8 cellular contexts compared by ENCODE assay signal in the genomic region with DNA sequence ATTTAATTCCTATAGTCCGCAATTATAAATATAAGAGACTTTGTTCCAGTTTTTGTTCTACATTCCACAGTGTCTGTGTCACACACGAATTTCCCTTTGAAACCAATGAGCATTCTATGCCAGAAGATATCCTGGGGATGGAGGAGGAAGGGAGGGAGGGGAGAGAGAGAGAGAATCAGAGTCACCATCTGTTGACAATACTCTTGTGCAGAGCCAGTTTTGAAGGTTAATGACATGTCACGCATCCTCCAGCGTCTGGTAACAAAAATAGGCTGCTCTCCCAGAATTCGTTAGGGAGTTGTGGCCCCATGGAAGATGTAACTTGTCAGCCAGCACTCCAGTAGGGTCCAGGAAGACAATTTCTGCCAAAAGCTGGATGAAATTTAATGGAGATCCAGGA.
DNase-seq lines count a peak whose midpoint lies in the region; ATAC-seq, FAIRE-seq and TF ChIP-seq lines count a peak whose summit lies in the region.

No MANE protein-coding gene starts in this region.

- H4K8ac ChIP-seq in H9 (replicated peaks; ENCODE audit: insufficient read length, low read depth, low read length), result no peak overlapping the region

- intact Hi-C loops in Calu3 (cut with micrococcal nuclease; ENCODE audit: unreplicated experiment), result loop anchor here (5.0 kb wide), 2 partner anchors 252 to 297 kb away; no protein-coding TSS in a partner anchor

- no peak overlapping the region for H2BK20ac ChIP-seq in H9 (ENCODE audit: low read depth, low read length, poor library complexity, severe bottlenecking)

- no peak overlapping the region for H2AK5ac ChIP-seq in H9 (ENCODE audit: insufficient read length, low read length)

- H3K4ac ChIP-seq in H9 (ENCODE audit: low read depth, low read length), result no peak overlapping the region

- H3T11ph ChIP-seq in H9 (ENCODE audit: low read length), result no peak overlapping the region

- no CpG with 5 or more reads among the region's 5 CpGs for WGBS in H9 (ENCODE audit: extremely low coverage, insufficient read length, low lambda C conversion rate)

- H3K27me3 Mint-ChIP-seq in Calu3 (ENCODE audit: unreplicated experiment) (no peaks in the 10 kb centered on the region), H9 (ENCODE audit: low read depth) (peaks cover 5% of the 10 kb centered on the region)

- H3K79me2 ChIP-seq in H9 (ENCODE audit: insufficient read depth, low read length), result no peaks in the 10 kb centered on the region

- TF ChIP-seq CTCF in Calu3 (IDR thresholded peaks at IDR 0.05; ENCODE audit: unreplicated experiment) (no peak), H9 (conservative IDR thresholded peaks at IDR 0.05) (no peak)

- H2BK15ac ChIP-seq in H9 (ENCODE audit: low read depth, low read length), result no peak overlapping the region

- H3K4me1 ChIP-seq in H9 (ENCODE audit: insufficient read depth, low read length), result peaks cover 10% of the 10 kb centered on the region; the same call in 1 of the 2 replicates

- CTCF ChIA-PET in Calu3 (lab: Charles Lee), result interaction anchor here (1.1 to 1.3 kb wide), 4 partner anchors 12 to 66 kb away, joined by 3 to 4 read pairs (median 4); no protein-coding TSS in a partner anchor

- H3K9ac ChIP-seq in H9 (ENCODE audit: extremely low read depth, insufficient read length, low read length), result no peak overlapping the region

- no peak overlapping the region for H4K91ac ChIP-seq in H9 (ENCODE audit: insufficient read length, low read depth, low read length)

- H3K9me3 Mint-ChIP-seq in Calu3 (ENCODE audit: low read depth, unreplicated experiment) (no peaks in the 10 kb centered on the region), H9 (no peaks in the 10 kb centered on the region; a peak in 1 of 5 replicates)
- H3K9me3 Mint-ChIP-seq in activated naive CD4-positive, alpha-beta T cell treated with anti-CD3 and anti-CD28 coated beads, Interleukin-2, amount 50 U/mL, for 72 hours, result peaks cover 3 to 14% of the 10 kb centered on the region in 2 donors

- peak; percentile 22 for DNase-seq in Calu3
- DNase-seq in NCI-H2227 (lab: John Stamatoyannopoulos, UW; ENCODE audit: unreplicated experiment), result peak; percentile 79
- DNase-seq in dedifferentiated amniotic fluid mesenchymal stem cell (ENCODE audit: extremely low spot score), result peak; percentile 81
- DNase-seq in myocyte (ENCODE audit: low read depth), result peak; percentile 97
- no peak for DNase-seq in GM19239 (ENCODE audit: insufficient read length, low spot score)
- DNase-seq in activated naive CD4-positive, alpha-beta T cell treated with anti-CD3 and anti-CD28 coated beads, Interleukin-2, amount 50 U/mL, for 72 hours (ENCODE audit: low spot score in 2 of 2), result no peak
- no peak for DNase-seq in ureter (ENCODE audit: low spot score)
- no peak for DNase-seq in H9

- H3K23me2 ChIP-seq in H9 (ENCODE audit: insufficient read length, low read depth, low read length, poor library complexity, severe bottlenecking), result no peaks in the 10 kb centered on the region

- H3K14ac ChIP-seq in H9 (ENCODE audit: insufficient read depth, low read length), result no peak overlapping the region

- no peak for FAIRE-seq in GM19239 (lab: Jason Lieb, UNC)

- no peak overlapping the region for H3K4me2 ChIP-seq in H9 (ENCODE audit: insufficient read depth, insufficient read length, low read length)

- no peak overlapping the region for H3K56ac ChIP-seq in H9 (ENCODE audit: insufficient read length, low read depth, low read length)

- H3K36me3 Mint-ChIP-seq in Calu3 (ENCODE audit: insufficient read depth, unreplicated experiment) (peaks cover 15% of the 10 kb centered on the region), H9 (ENCODE audit: insufficient read depth in 1 of 3, low read depth in 3 of 3) (no peaks in the 10 kb centered on the region; a peak in 2 of 7 replicates)
- peaks cover 4 to 13% of the 10 kb centered on the region in 2 donors for H3K36me3 Mint-ChIP-seq in activated naive CD4-positive, alpha-beta T cell treated with anti-CD3 and anti-CD28 coated beads, Interleukin-2, amount 50 U/mL, for 72 hours

- no peaks in the 10 kb centered on the region for H3K27me3 ChIP-seq in H9 (ENCODE audit: insufficient read depth, low read length)

- H3K9me3 ChIP-seq in H9 (ENCODE audit: control insufficient read depth, low read depth, low read length), result no peaks in the 10 kb centered on the region

- H3K4me1 Mint-ChIP-seq in Calu3 (ENCODE audit: low read depth, unreplicated experiment), result peaks cover 67% of the 10 kb centered on the region
- peaks cover 51 to 52% of the 10 kb centered on the region in 2 experiments for H3K4me1 Mint-ChIP-seq in H9

- H2BK5ac ChIP-seq in H9 (ENCODE audit: insufficient read length, low read length), result no peak overlapping the region

- no peak overlapping the region for H2BK12ac ChIP-seq in H9 (ENCODE audit: insufficient read length, low read depth, low read length)

- H3K27ac Mint-ChIP-seq in Calu3 (ENCODE audit: unreplicated experiment), result peak overlapping the region; percentile 76
- H3K27ac Mint-ChIP-seq in activated naive CD4-positive, alpha-beta T cell treated with anti-CD3 and anti-CD28 coated beads, Interleukin-2, amount 50 U/mL, for 72 hours, result no peak overlapping the region
- 0 out of 7 replicates have a peak overlapping the region, but pooled peaks of 1 of the 3 experiments have one; percentile 27 for H3K27ac Mint-ChIP-seq in H9

- no peaks in the 10 kb centered on the region for H4K20me1 ChIP-seq in H9 (ENCODE audit: control insufficient read depth, insufficient read depth, insufficient read length)

- no peak overlapping the region for H2BK120ac ChIP-seq in H9 (ENCODE audit: low read depth, low read length, poor library complexity, severe bottlenecking)

- no peak overlapping the region for H3K27ac ChIP-seq in H9 (ENCODE audit: insufficient read length, low read depth, low read length)

- H3K18ac ChIP-seq in H9 (ENCODE audit: insufficient read length, low read depth, low read length), result no peak overlapping the region

- ATAC-seq in activated naive CD4-positive, alpha-beta T cell treated with anti-CD3 and anti-CD28 coated beads, Interleukin-2, amount 50 U/mL, for 72 hours, result no peak

- H3K23ac ChIP-seq in H9 (ENCODE audit: insufficient read length, low read depth, low read length), result no peak overlapping the region

- no peak overlapping the region for H3K4me3 Mint-ChIP-seq in Calu3 (ENCODE audit: low read depth, unreplicated experiment)
- H3K4me3 Mint-ChIP-seq in H9, result no peak overlapping the region

- H2AFZ ChIP-seq in H9 (ENCODE audit: low read length), result no peak overlapping the region

- H3K79me1 ChIP-seq in H9 (ENCODE audit: insufficient read depth, low read depth, low read length, poor library complexity, severe bottlenecking), result no peaks in the 10 kb centered on the region

- no TSS peak for BruUV-seq in Calu3 (replicated peaks; lab: Mats Ljungman, UMichigan)

- no peak overlapping the region for H4K5ac ChIP-seq in H9 (ENCODE audit: insufficient read length, low read depth, low read length)

Comparison
In these comparisons a context has a peak if more than half of its experiments do, and no peak if none do; other contexts are left out.
1. DNase-seq: peak in Calu3 (single experiment), NCI-H2227 (single experiment), dedifferentiated amniotic fluid mesenchymal stem cell (single experiment) and myocyte (single experiment); none in GM19239 (single experiment), activated naive CD4-positive, alpha-beta T cell treated with anti-CD3 and anti-CD28 coated beads, Interleukin-2, amount 50 U/mL, for 72 hours (0 of 2), ureter (single experiment) and H9 (single experiment).